Comparison of ENCODE assay signal across 1 cellular context in the genomic region with DNA sequence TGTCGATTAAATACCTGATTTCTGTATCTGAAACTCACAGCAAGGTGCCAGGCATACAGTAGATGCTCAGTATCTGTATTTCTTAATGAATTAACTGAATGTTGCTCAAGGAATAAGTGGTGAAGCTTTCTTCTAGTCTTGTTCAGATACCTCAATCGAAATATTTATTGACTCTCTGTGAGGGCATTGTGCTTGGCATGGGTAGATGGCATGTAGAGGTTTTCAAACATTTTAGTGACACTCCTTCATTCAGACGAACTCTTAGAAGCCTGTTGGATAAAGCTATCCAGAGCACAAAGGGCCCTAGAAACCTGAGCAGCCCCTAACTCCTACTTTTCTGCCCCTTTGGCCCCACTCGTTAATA.
TF ChIP-seq lines count a peak whose summit lies in the region.

No MANE protein-coding gene starts in this region.

TF ChIP-seq in GM23338, 12 proteins besides CTCF, POLR2A, EP300 and RAD21 (continued from another document):
- TF ChIP-seq, protein P1, sequence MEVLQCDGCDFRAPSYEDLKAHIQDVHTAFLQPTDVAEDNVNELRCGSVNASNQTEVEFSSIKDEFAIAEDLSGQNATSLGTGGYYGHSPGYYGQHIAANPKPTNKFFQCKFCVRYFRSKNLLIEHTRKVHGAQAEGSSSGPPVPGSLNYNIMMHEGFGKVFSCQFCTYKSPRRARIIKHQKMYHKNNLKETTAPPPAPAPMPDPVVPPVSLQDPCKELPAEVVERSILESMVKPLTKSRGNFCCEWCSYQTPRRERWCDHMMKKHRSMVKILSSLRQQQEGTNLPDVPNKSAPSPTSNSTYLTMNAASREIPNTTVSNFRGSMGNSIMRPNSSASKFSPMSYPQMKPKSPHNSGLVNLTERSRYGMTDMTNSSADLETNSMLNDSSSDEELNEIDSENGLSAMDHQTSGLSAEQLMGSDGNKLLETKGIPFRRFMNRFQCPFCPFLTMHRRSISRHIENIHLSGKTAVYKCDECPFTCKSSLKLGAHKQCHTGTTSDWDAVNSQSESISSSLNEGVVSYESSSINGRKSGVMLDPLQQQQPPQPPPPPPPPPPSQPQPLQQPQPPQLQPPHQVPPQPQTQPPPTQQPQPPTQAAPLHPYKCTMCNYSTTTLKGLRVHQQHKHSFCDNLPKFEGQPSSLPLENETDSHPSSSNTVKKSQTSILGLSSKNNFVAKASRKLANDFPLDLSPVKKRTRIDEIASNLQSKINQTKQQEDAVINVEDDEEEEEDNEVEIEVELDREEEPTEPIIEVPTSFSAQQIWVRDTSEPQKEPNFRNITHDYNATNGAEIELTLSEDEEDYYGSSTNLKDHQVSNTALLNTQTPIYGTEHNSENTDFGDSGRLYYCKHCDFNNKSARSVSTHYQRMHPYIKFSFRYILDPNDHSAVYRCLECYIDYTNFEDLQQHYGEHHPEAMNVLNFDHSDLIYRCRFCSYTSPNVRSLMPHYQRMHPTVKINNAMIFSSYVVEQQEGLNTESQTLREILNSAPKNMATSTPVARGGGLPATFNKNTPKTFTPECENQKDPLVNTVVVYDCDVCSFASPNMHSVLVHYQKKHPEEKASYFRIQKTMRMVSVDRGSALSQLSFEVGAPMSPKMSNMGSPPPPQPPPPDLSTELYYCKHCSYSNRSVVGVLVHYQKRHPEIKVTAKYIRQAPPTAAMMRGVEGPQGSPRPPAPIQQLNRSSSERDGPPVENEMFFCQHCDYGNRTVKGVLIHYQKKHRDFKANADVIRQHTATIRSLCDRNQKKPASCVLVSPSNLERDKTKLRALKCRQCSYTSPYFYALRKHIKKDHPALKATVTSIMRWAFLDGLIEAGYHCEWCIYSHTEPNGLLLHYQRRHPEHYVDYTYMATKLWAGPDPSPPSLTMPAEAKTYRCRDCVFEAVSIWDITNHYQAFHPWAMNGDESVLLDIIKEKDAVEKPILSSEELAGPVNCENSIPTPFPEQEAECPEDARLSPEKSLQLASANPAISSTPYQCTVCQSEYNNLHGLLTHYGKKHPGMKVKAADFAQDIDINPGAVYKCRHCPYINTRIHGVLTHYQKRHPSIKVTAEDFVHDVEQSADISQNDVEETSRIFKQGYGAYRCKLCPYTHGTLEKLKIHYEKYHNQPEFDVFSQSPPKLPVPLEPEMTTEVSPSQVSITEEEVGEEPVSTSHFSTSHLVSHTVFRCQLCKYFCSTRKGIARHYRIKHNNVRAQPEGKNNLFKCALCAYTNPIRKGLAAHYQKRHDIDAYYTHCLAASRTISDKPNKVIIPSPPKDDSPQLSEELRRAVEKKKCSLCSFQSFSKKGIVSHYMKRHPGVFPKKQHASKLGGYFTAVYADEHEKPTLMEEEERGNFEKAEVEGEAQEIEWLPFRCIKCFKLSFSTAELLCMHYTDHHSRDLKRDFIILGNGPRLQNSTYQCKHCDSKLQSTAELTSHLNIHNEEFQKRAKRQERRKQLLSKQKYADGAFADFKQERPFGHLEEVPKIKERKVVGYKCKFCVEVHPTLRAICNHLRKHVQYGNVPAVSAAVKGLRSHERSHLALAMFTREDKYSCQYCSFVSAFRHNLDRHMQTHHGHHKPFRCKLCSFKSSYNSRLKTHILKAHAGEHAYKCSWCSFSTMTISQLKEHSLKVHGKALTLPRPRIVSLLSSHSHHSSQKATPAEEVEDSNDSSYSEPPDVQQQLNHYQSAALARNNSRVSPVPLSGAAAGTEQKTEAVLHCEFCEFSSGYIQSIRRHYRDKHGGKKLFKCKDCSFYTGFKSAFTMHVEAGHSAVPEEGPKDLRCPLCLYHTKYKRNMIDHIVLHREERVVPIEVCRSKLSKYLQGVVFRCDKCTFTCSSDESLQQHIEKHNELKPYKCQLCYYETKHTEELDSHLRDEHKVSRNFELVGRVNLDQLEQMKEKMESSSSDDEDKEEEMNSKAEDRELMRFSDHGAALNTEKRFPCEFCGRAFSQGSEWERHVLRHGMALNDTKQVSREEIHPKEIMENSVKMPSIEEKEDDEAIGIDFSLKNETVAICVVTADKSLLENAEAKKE (CRISPR knock-in tag; IDR thresholded peaks at IDR 0.05) = no peak
- no peak for TF ChIP-seq POLR2AphosphoS5 (IDR thresholded peaks at IDR 0.05; ENCODE audit: low read depth)
- no peak for TF ChIP-seq EZH2phosphoT487 (IDR thresholded peaks at IDR 0.05; ENCODE audit: unreplicated experiment)
- TF ChIP-seq STAT1 (IDR thresholded peaks at IDR 0.05; ENCODE audit: unreplicated experiment) = no peak
- TF ChIP-seq, protein P2, sequence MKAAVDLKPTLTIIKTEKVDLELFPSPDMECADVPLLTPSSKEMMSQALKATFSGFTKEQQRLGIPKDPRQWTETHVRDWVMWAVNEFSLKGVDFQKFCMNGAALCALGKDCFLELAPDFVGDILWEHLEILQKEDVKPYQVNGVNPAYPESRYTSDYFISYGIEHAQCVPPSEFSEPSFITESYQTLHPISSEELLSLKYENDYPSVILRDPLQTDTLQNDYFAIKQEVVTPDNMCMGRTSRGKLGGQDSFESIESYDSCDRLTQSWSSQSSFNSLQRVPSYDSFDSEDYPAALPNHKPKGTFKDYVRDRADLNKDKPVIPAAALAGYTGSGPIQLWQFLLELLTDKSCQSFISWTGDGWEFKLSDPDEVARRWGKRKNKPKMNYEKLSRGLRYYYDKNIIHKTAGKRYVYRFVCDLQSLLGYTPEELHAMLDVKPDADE (IDR thresholded peaks at IDR 0.05) = no peak
- TF ChIP-seq CREB1 (CRISPR knock-in tag; IDR thresholded peaks at IDR 0.05; ENCODE audit: low read depth) = no peak
- TF ChIP-seq EZH2 (IDR thresholded peaks at IDR 0.05; ENCODE audit: low read depth, unreplicated experiment) = no peak
- TF ChIP-seq NANOG (IDR thresholded peaks at IDR 0.05; ENCODE audit: borderline replicate concordance) = no peak
- no peak for TF ChIP-seq JUNB (IDR thresholded peaks at IDR 0.05; ENCODE audit: unreplicated experiment)
TF ChIP-seq in GM23338: peak in this region for 0.
